ENCODE assay signal across 10 cellular contexts in genomic region chr5:24110019-24110615, GRCh38.
DNase-seq lines count a peak whose midpoint lies in the region; ATAC-seq and TF ChIP-seq lines count a peak whose summit lies in the region.
"Had no signal": no experiment of that assay in that cellular context is flagged by ENCODE, and none has a peak within 500 bp of the region (broad histone marks: within the 10 kb centered on the region; RNA-seq: fewer than 3 reads in every experiment).

No MANE protein-coding gene starts in this region.

- H3K27me3 Mint-ChIP-seq in mesothelial cell of epicardium (ENCODE audit: low read depth), result no peaks in the 10 kb centered on the region
- H3K27me3 Mint-ChIP-seq in stimulated activated naive B cell treated with anti-CD40 and anti-IgM and Interleukin-4, amounts not matched to agents 10 μg/mL and 1 μg/mL and 100 μg/mL, for 72 hours, result no peaks in the 10 kb centered on the region
- H3K27me3 Mint-ChIP-seq: B cell had no signal

- peak; percentile 20 to 69 for DNase-seq in NCI-H524 (lab: John Stamatoyannopoulos, UW)
- no peak for DNase-seq in NCI-H524 treated with DMSO at 0.1 percent for 48 hours (lab: John Stamatoyannopoulos, UW)
- peak; percentile 69 for DNase-seq in NCI-H446 treated with DMSO at 0.1 percent for 48 hours (lab: John Stamatoyannopoulos, UW)
- peak; percentile 26 for DNase-seq in choroid plexus epithelial cell (ENCODE audit: low read depth)
- peak; percentile 4 for DNase-seq in skeletal muscle cell (ENCODE audit: low read depth)
- no peak for DNase-seq in mesothelial cell of epicardium (ENCODE audit: low spot score in 2 of 2, unreplicated experiment in 2 of 2)
- no peak for DNase-seq in stimulated activated naive B cell treated with anti-CD40 and anti-IgM and Interleukin-4, amounts not matched to agents 10 μg/mL and 1 μg/mL and 100 μg/mL, for 72 hours

- no peaks in the 10 kb centered on the region for H3K36me3 Mint-ChIP-seq in mesothelial cell of epicardium
- no peaks in the 10 kb centered on the region for H3K36me3 Mint-ChIP-seq in stimulated activated naive B cell treated with anti-CD40 and anti-IgM and Interleukin-4, amounts not matched to agents 10 μg/mL and 1 μg/mL and 100 μg/mL, for 72 hours

- TF ChIP-seq CTCF in choroid plexus epithelial cell (conservative IDR thresholded peaks at IDR 0.05; ENCODE audit: low read depth, low read length), result peak; percentile 33
- TF ChIP-seq CTCF in mesothelial cell of epicardium (IDR thresholded peaks at IDR 0.05; ENCODE audit: unreplicated experiment), result no peak

- H3K4me3 ChIP-seq in choroid plexus epithelial cell (ENCODE audit: low read depth, low read length), result no peak overlapping the region
- H3K4me3 ChIP-seq in skeletal muscle cell (ENCODE audit: low read depth, low read length), result no peak overlapping the region

- no peak overlapping the region for H3K4me3 Mint-ChIP-seq in mesothelial cell of epicardium
- no peak overlapping the region for H3K4me3 Mint-ChIP-seq in stimulated activated naive B cell treated with anti-CD40 and anti-IgM and Interleukin-4, amounts not matched to agents 10 μg/mL and 1 μg/mL and 100 μg/mL, for 72 hours
- H3K4me3 Mint-ChIP-seq: B cell had no signal

- no peaks in the 10 kb centered on the region for H3K4me1 Mint-ChIP-seq in mesothelial cell of epicardium
- H3K4me1 Mint-ChIP-seq in stimulated activated naive B cell treated with anti-CD40 and anti-IgM and Interleukin-4, amounts not matched to agents 10 μg/mL and 1 μg/mL and 100 μg/mL, for 72 hours, result no peaks in the 10 kb centered on the region
- H3K4me1 Mint-ChIP-seq: B cell had no signal

- no peaks in the 10 kb centered on the region for H3K9me3 Mint-ChIP-seq in mesothelial cell of epicardium
- H3K9me3 Mint-ChIP-seq in stimulated activated naive B cell treated with anti-CD40 and anti-IgM and Interleukin-4, amounts not matched to agents 10 μg/mL and 1 μg/mL and 100 μg/mL, for 72 hours, result no peaks in the 10 kb centered on the region

- ATAC-seq in HG02973 (IDR thresholded peaks at IDR 0.05; ENCODE audit: unreplicated experiment), result no peak
- no peak for ATAC-seq in stimulated activated naive B cell treated with anti-CD40 and anti-IgM and Interleukin-4, amounts not matched to agents 10 μg/mL and 1 μg/mL and 100 μg/mL, for 72 hours (replicated peaks)
- ATAC-seq: sciatic nerve had no signal

- H3K27ac Mint-ChIP-seq in mesothelial cell of epicardium, result no peak overlapping the region
- no peak overlapping the region for H3K27ac Mint-ChIP-seq in stimulated activated naive B cell treated with anti-CD40 and anti-IgM and Interleukin-4, amounts not matched to agents 10 μg/mL and 1 μg/mL and 100 μg/mL, for 72 hours
- H3K27ac Mint-ChIP-seq: B cell had no signal

Comparison
In these comparisons a context has a peak if more than half of its experiments do, and no peak if none do; other contexts are left out.
1. DNase-seq: peak in NCI-H524 (2 of 2), NCI-H446 treated with DMSO at 0.1 percent for 48 hours (single experiment), choroid plexus epithelial cell (single experiment) and skeletal muscle cell (single experiment); none in NCI-H524 treated with DMSO at 0.1 percent for 48 hours (single experiment), mesothelial cell of epicardium (0 of 2) and stimulated activated naive B cell treated with anti-CD40 and anti-IgM and Interleukin-4, amounts not matched to agents 10 μg/mL and 1 μg/mL and 100 μg/mL, for 72 hours (single experiment).